In genomic region chr16:63789603-63790002, GRCh38 we compare ENCODE assay signal across 1 cellular context.
TF ChIP-seq lines count a peak whose summit lies in the region.

No MANE protein-coding gene starts in this region.

TF ChIP-seq in WTC11, 78 proteins besides CTCF, POLR2A, EP300 and RAD21 (continued from another document):
- TF ChIP-seq CDX4 (CRISPR knock-in tag; IDR thresholded peaks at IDR 0.05; ENCODE audit: borderline replicate concordance) (no peak), SP1 (CRISPR knock-in tag; conservative IDR thresholded peaks at IDR 0.05) (no peak), E2F5 (CRISPR knock-in tag; IDR thresholded peaks at IDR 0.05) (no peak)
TF ChIP-seq in WTC11: peak in this region for 0.
